Comparison of ENCODE assay signal across 21 cellular contexts in genomic region chr4:184016742-184017668, GRCh38.
DNase-seq lines count a peak whose midpoint lies in the region; FAIRE-seq and TF ChIP-seq lines count a peak whose summit lies in the region.
"Had no signal": no experiment of that assay in that cellular context is flagged by ENCODE, and none has a peak within 500 bp of the region (broad histone marks: within the 10 kb centered on the region; RNA-seq: fewer than 3 reads in every experiment).

No MANE protein-coding gene starts in this region.

- H3K4me3 ChIP-seq in BE2C (ENCODE audit: low read depth, low read length) = peak overlapping the region; percentile 34
- H3K4me3 ChIP-seq in mesenchymal stem cell (ENCODE audit: insufficient read depth in 1 of 2, low read depth in 1 of 2, low read length in 2 of 2) = no peak overlapping the region
- H3K4me3 ChIP-seq in small intestine (ENCODE audit: low read depth in 1 of 2, low read length in 2 of 2) = no peak overlapping the region
- H3K4me3 ChIP-seq in adrenal gland = no peak overlapping the region
- H3K4me3 ChIP-seq: colonic mucosa, gastrocnemius medialis, PC-9, right lobe of liver, tibial nerve had no signal

- H3K4me2 ChIP-seq in mesenchymal stem cell (ENCODE audit: low read length, poor library complexity, severe bottlenecking) = no peak overlapping the region
- H3K4me2 ChIP-seq: PC-9 had no signal

- no peaks in the 10 kb centered on the region for H3K9me3 ChIP-seq in BE2C
- H3K9me3 ChIP-seq in mesenchymal stem cell (ENCODE audit: control insufficient read depth, low read length) = no peaks in the 10 kb centered on the region
- H3K9me3 ChIP-seq in small intestine (ENCODE audit: control insufficient read depth, low read depth) = no peaks in the 10 kb centered on the region
- H3K9me3 ChIP-seq in adrenal gland (replicated peaks in 1 of 3) = no peaks in the 10 kb centered on the region
- H3K9me3 ChIP-seq: colonic mucosa, gastrocnemius medialis, right lobe of liver, tibial nerve had no signal

- TF ChIP-seq CTCF in BE2C (IDR thresholded peaks at IDR 0.05; ENCODE audit: low read depth, low read length) (no peak), adrenal gland (IDR thresholded peaks at IDR 0.05) (no peak)

- peak overlapping the region in 1 of 2 experiments; percentile 12 for H3K18ac ChIP-seq in mesenchymal stem cell (ENCODE audit: low read depth in 1 of 2, low read length in 2 of 2)

- H3K27me3 ChIP-seq in BE2C = no peaks in the 10 kb centered on the region
- H3K27me3 ChIP-seq in mesenchymal stem cell (ENCODE audit: control insufficient read depth in 1 of 2, insufficient read depth in 1 of 2, low read length in 2 of 2) = no peaks in the 10 kb centered on the region
- H3K27me3 ChIP-seq in small intestine (ENCODE audit: control insufficient read depth in 2 of 2, insufficient read depth in 2 of 2, low read length in 2 of 2) = no peaks in the 10 kb centered on the region
- no peaks in the 10 kb centered on the region for H3K27me3 ChIP-seq in adrenal gland
- H3K27me3 ChIP-seq: colonic mucosa, gastrocnemius medialis, right lobe of liver, tibial nerve had no signal

- no peak overlapping the region for H3K4ac ChIP-seq in mesenchymal stem cell (ENCODE audit: low read depth in 1 of 2, low read length in 2 of 2)

- H2BK15ac ChIP-seq in mesenchymal stem cell (ENCODE audit: low read depth, poor library complexity, severe bottlenecking) = no peak overlapping the region

- H4K8ac ChIP-seq in mesenchymal stem cell (ENCODE audit: low read length) = no peak overlapping the region

- H3K27ac ChIP-seq in mesenchymal stem cell (ENCODE audit: low read length, poor library complexity, severe bottlenecking) (no peak overlapping the region), small intestine (ENCODE audit: low read depth in 1 of 2, low read length in 1 of 2) (peak overlapping the region in 1 of 2 donors; percentile 61), adrenal gland (peak overlapping the region in 1 of 5 donors; percentile 30)
- H3K27ac ChIP-seq: colonic mucosa, gastrocnemius medialis, PC-9, right lobe of liver had no signal

- H2AK5ac ChIP-seq in mesenchymal stem cell (ENCODE audit: low read length, severe bottlenecking) = no peak overlapping the region

- FAIRE-seq in endometrium (lab: Jason Lieb, UNC) (peak; percentile 76), small intestine (lab: Jason Lieb, UNC) (no peak)
- FAIRE-seq: endothelial cell of umbilical vein, GM12891 had no signal

- H3K36me3 ChIP-seq in BE2C (peaks cover 6% of the 10 kb centered on the region; the same call in 1 of the 2 replicates), mesenchymal stem cell (ENCODE audit: control insufficient read depth in 1 of 2, insufficient read depth in 2 of 2, low read depth in 1 of 2, low read length in 2 of 2) (no peaks in the 10 kb centered on the region), small intestine (ENCODE audit: control insufficient read depth in 2 of 2, insufficient read depth in 2 of 2, low read length in 2 of 2) (no peaks in the 10 kb centered on the region), adrenal gland (replicated peaks in 1 of 2) (no peaks in the 10 kb centered on the region)
- H3K36me3 ChIP-seq: colonic mucosa, gastrocnemius medialis, right lobe of liver had no signal

- H3K9ac ChIP-seq in mesenchymal stem cell (ENCODE audit: low read length) = no peak overlapping the region

- H4K91ac ChIP-seq in mesenchymal stem cell (ENCODE audit: low read length) = no peak overlapping the region

- H3K4me1 ChIP-seq in BE2C (peaks cover 32% of the 10 kb centered on the region), mesenchymal stem cell (ENCODE audit: control insufficient read depth, insufficient read depth, low read depth, low read length) (no peaks in the 10 kb centered on the region), small intestine (ENCODE audit: control insufficient read depth in 2 of 2, insufficient read depth in 1 of 2, low read depth in 1 of 2, low read length in 1 of 2) (no peaks in the 10 kb centered on the region), adrenal gland (replicated peaks in 1 of 2) (no peaks in the 10 kb centered on the region)
- H3K4me1 ChIP-seq: colonic mucosa, right lobe of liver, tibial nerve had no signal

- H3K14ac ChIP-seq in mesenchymal stem cell (ENCODE audit: low read length in 2 of 2) = no peak overlapping the region

- TF ChIP-seq POLR2A in adrenal gland (IDR thresholded peaks at IDR 0.05) = no peak

- H3K23ac ChIP-seq in mesenchymal stem cell (ENCODE audit: low read length in 2 of 2) = no peak overlapping the region

- H2BK12ac ChIP-seq in mesenchymal stem cell (ENCODE audit: low read length in 2 of 2) = no peak overlapping the region

- H3K79me1 ChIP-seq in mesenchymal stem cell (replicated peaks; ENCODE audit: low read length, poor library complexity, severe bottlenecking) = no peaks in the 10 kb centered on the region

- no peak overlapping the region for H2BK5ac ChIP-seq in mesenchymal stem cell (ENCODE audit: low read depth, low read length, poor library complexity, severe bottlenecking)

- DNase-seq in BE2C = peak; percentile 33
- peak; percentile 97 for DNase-seq in mesenchymal stem cell
- peak; percentile 6 for DNase-seq in small intestine
- no peak for DNase-seq in CD1c-positive myeloid dendritic cell (ENCODE audit: extremely low spot score)
- no peak for DNase-seq in 8988T
- DNase-seq in adrenal gland = no peak
- no peak for DNase-seq in activated CD4-positive, CD25-positive, alpha-beta regulatory T cell (lab: John Stamatoyannopoulos, UW)
- DNase-seq: activated CD4-positive, CD25-positive, alpha-beta regulatory T cell treated with anti-CD3 and anti-CD28 coated beads, Interleukin-2, amount 50 U/mL, for 72 hours; CD4-positive, CD25-positive, alpha-beta regulatory T cell; colonic mucosa; gastrocnemius medialis; HCEC 1CT; MV-4-11; NCI-H187 treated with DMSO at 0.1 percent for 48 hours; NCI-H345; PC-9; right lobe of liver had no signal

- intact Hi-C loops in adrenal gland (cut with DNase I) = no loop called here

- no peak overlapping the region for H2BK120ac ChIP-seq in mesenchymal stem cell (ENCODE audit: low read depth, low read length)

- 20% methylated on average over 17 of the region's 20 CpGs for WGBS in mesenchymal stem cell
- 67 to 89% (median 80%) methylated on average over 20 of the region's 20 CpGs for WGBS in small intestine, 3 donors
- 80 to 84% (median 82%) methylated on average over 20 of the region's 20 CpGs for WGBS in adrenal gland, 4 donors

- H2AFZ ChIP-seq in mesenchymal stem cell (ENCODE audit: low read depth, low read length) = no peak overlapping the region
- H2AFZ ChIP-seq: PC-9 had no signal

Comparison
In these comparisons a context has a peak if more than half of its experiments do, and no peak if none do; other contexts are left out.
1. DNase-seq: peak in BE2C (single experiment), mesenchymal stem cell (single experiment) and small intestine (single experiment); none in CD1c-positive myeloid dendritic cell (single experiment), 8988T (single experiment), adrenal gland (0 of 7) and activated CD4-positive, CD25-positive, alpha-beta regulatory T cell (0 of 4).